Comparison of ENCODE assay signal across 8 cellular contexts in genomic region chr22:22928666-22929380, GRCh38. TPM values are rescaled to one million over a fixed set of nuclear protein-coding genes. Genes with fewer than 3 reads are reported as not detected.
A peak's percentile ranks its signal among the peaks of the same experiment; 100 is the strongest.
DNase-seq lines count a peak whose midpoint lies in the region; ATAC-seq and TF ChIP-seq lines count a peak whose summit lies in the region.

No MANE protein-coding gene starts in this region.

- ATAC-seq in GM18868 (IDR thresholded peaks at IDR 0.05; ENCODE audit: unreplicated experiment) (peak; percentile 89), HG02970 (IDR thresholded peaks at IDR 0.05; ENCODE audit: low FRiP score, unreplicated experiment) (peak; percentile 69), Panc1 (peak; percentile 64)

- H3K4me3 Mint-ChIP-seq in chondrocyte (ENCODE audit: unreplicated experiment), result no peak overlapping the region

- in situ Hi-C loops in Panc1 (cut with HindIII; ENCODE audit: low pct_unique_long_range_greater_than_20kb, low sequenced_read_pairs), result no loop called here

- H3K9me3 ChIP-seq in Panc1 (ENCODE audit: control insufficient read depth, insufficient read depth, low read depth, low read length), result no peaks in the 10 kb centered on the region
- no peaks in the 10 kb centered on the region for H3K9me3 ChIP-seq in tibial artery

- TF ChIP-seq CTCF in Panc1 (IDR thresholded peaks at IDR 0.05) (no peak), chondrocyte (IDR thresholded peaks at IDR 0.05) (no peak), tibial artery (IDR thresholded peaks at IDR 0.05) (no peak)

- H3K36me3 ChIP-seq in Panc1 (ENCODE audit: control insufficient read depth, insufficient read depth, low read length) (no peaks in the 10 kb centered on the region), tibial artery (no peaks in the 10 kb centered on the region)

- intact Hi-C loops in Panc1 (cut with micrococcal nuclease; ENCODE audit: unreplicated experiment), result no loop called here
- intact Hi-C loops in tibial artery (cut with DNase I; ENCODE audit: low total_unique reads), result no loop called here

- H3K27me3 ChIP-seq in Panc1 (ENCODE audit: control insufficient read depth, insufficient read depth, low read length) (no peaks in the 10 kb centered on the region), tibial artery (peaks cover 0 to 25% of the 10 kb centered on the region in 2 donors)

- H3K27ac ChIP-seq in Panc1 (ENCODE audit: low read length), result no peak overlapping the region
- no peak overlapping the region for H3K27ac ChIP-seq in tibial artery

- peaks cover 14% of the 10 kb centered on the region for H3K27me3 Mint-ChIP-seq in chondrocyte (ENCODE audit: low read depth)

- no TSS peak for BruUV-seq in Panc1 (replicated peaks; lab: Mats Ljungman, UMichigan)

- POLR2A ChIA-PET in Panc1 (lab: Charles Lee), result no interaction called here

- CTCF ChIA-PET in Panc1 (lab: Charles Lee), result no interaction called here

- H3K4me1 Mint-ChIP-seq in chondrocyte (ENCODE audit: low read depth), result peaks cover 9% of the 10 kb centered on the region

- peak; percentile 64 for DNase-seq in AG08395 (ENCODE audit: low spot score)
- DNase-seq in Panc1 (ENCODE audit: low read depth, low spot score), result no peak
- DNase-seq in chondrocyte (ENCODE audit: low spot score), result no peak
- DNase-seq in stimulated activated CD4-positive, alpha-beta T cell treated with anti-CD3 and anti-CD28 coated beads, Interleukin-2, amount 100 ng/mL, for 48 hours, result peak; percentile 18 to 19
- no peak for DNase-seq in NCI-H82 (lab: John Stamatoyannopoulos, UW)
- DNase-seq in tibial artery, result no peak

- no peaks in the 10 kb centered on the region for H3K9me3 Mint-ChIP-seq in chondrocyte (ENCODE audit: low read depth)

- H3K4me3 ChIP-seq in Panc1 (ENCODE audit: low read depth in 2 of 2, low read length in 2 of 2), result no peak overlapping the region
- no peak overlapping the region for H3K4me3 ChIP-seq in tibial artery

- no peaks in the 10 kb centered on the region for H3K4me1 ChIP-seq in Panc1 (ENCODE audit: control insufficient read depth, insufficient read depth, low read length)
- H3K4me1 ChIP-seq in tibial artery, result no peaks in the 10 kb centered on the region

- H3K36me3 Mint-ChIP-seq in chondrocyte (ENCODE audit: low read depth), result no peaks in the 10 kb centered on the region

- H3K27ac Mint-ChIP-seq in chondrocyte (ENCODE audit: unreplicated experiment), result peak overlapping the region; percentile 22

RNA-seq across cellular contexts. Expression of gene IGLL5, which starts 41.2 kb away (rescaled TPM):
- total RNA-seq in Panc1 (2021; ENCODE audit: unreplicated experiment), result not detected
- polyA plus RNA-seq in Panc1 (2012; ENCODE audit: insufficient read length), result not detected
- total RNA-seq in chondrocyte, result not detected in 3 replicates

Comparison
In these comparisons a context has a peak if more than half of its experiments do, and no peak if none do; other contexts are left out.
1. DNase-seq: peak in AG08395 (single experiment) and stimulated activated CD4-positive, alpha-beta T cell treated with anti-CD3 and anti-CD28 coated beads, Interleukin-2, amount 100 ng/mL, for 48 hours (2 of 2); none in Panc1 (single experiment), chondrocyte (single experiment), NCI-H82 (single experiment) and tibial artery (0 of 2).
2. Peak in every context shown above with its lines, with median percentiles within 50 percentile points of each other: ATAC-seq.